In the genomic region with DNA sequence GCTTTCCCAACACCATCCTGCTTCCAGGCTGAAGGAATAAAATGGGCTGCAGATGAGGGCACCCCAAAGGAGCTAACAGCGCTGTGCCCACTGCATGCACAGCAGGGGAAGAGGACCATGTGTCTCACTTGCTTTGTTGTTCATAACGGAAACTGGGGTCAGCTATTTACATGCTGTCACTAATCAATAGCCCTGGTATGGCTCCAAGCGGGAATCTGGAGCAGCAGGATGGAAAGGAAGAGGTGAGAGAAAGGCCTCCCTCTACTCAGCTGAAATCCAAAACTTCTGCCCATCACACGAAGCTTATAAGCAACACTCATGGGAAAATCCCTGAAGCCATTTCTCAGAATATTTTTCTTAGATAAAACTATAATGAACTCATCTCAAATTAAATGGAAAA, we compare ENCODE assay signal across 19 cellular contexts.
DNase-seq lines count a peak whose midpoint lies in the region; ATAC-seq, FAIRE-seq and TF ChIP-seq lines count a peak whose summit lies in the region.
"Had no signal": no experiment of that assay in that cellular context is flagged by ENCODE, and none has a peak within 500 bp of the region (broad histone marks: within the 10 kb centered on the region; RNA-seq: fewer than 3 reads in every experiment).

No MANE protein-coding gene starts in this region.

- TF ChIP-seq CTCF in liver (IDR thresholded peaks at IDR 0.05; ENCODE audit: low read depth, low read length, missing input control): no peak
- TF ChIP-seq CTCF in HepG2 (CRISPR knock-in tag; IDR thresholded peaks at IDR 0.05): no peak
- no peak for TF ChIP-seq CTCF in upper lobe of left lung (IDR thresholded peaks at IDR 0.05)

- 41% methylated on average over 4 of the region's 4 CpGs for WGBS in liver
- 98% methylated on average over 4 of the region's 4 CpGs for WGBS in HepG2 (ENCODE audit: low lambda C conversion rate)
- 77 to 79% methylated on average over 4 of the region's 4 CpGs for WGBS in upper lobe of left lung, 2 donors

- peaks cover 33 to 90% (median 83%) of the 10 kb centered on the region in 4 donors for H3K4me1 ChIP-seq in liver (ENCODE audit: control insufficient read depth in 4 of 4, insufficient read depth in 4 of 4, low read length in 3 of 4)
- H3K4me1 ChIP-seq in HepG2 (ENCODE audit: insufficient read depth, low read length): peaks cover 17% of the 10 kb centered on the region
- H3K4me1 ChIP-seq in upper lobe of left lung: peaks cover 35 to 68% (median 47%) of the 10 kb centered on the region in 4 donors

- H3K79me2 ChIP-seq in HepG2 (ENCODE audit: insufficient read depth, low read length): no peaks in the 10 kb centered on the region

- DNase-seq in NCI-H146 (lab: John Stamatoyannopoulos, UW) (peak; percentile 11), NCI-H146 treated with DMSO at 0.1 percent for 48 hours (lab: John Stamatoyannopoulos, UW; ENCODE audit: unreplicated experiment) (no peak), HepG2 (ENCODE audit: low spot score) (no peak), left lobe of liver (ENCODE audit: low spot score) (peak; percentile 51), upper lobe of left lung (no peak), GM19238 (ENCODE audit: insufficient read length, low spot score) (no peak)
- no peak for DNase-seq in activated CD8-positive, alpha-beta memory T cell treated with anti-CD3 and anti-CD28 coated beads, Interleukin-2, amount 50 U/mL, for 4 hours
- DNase-seq: NCI-H1105, NCI-H1694, NCI-H2081, NCI-H446, NCI-H526, Right ventricle myocardium superior had no signal

- no peak for ATAC-seq in HepG2
- ATAC-seq in left lobe of liver: no peak
- ATAC-seq in upper lobe of left lung (ENCODE audit: low FRiP score in 2 of 2): no peak

- no peak for FAIRE-seq in HepG2 (lab: Jason Lieb, UNC)
- FAIRE-seq: G401.6, GM18507, RCC 7860 had no signal

- peak overlapping the region; percentile 88 for H3K27ac ChIP-seq in liver (ENCODE audit: low read depth in 1 of 2, low read length in 2 of 2)
- H3K27ac ChIP-seq in HepG2 (ENCODE audit: extremely low read length, insufficient read depth, low read length): no peak overlapping the region
- peak overlapping the region in 3 of 4 donors; percentile 54 to 82 (median 74) for H3K27ac ChIP-seq in upper lobe of left lung
- H3K27ac ChIP-seq: 22Rv1; BLaER1 treated with 17β-estradiol and CSF1 and Interleukin-3, amounts not matched to agents 10 nM and 100 nM had no signal

- CTCF ChIA-PET in HepG2 (lab: Yijun Ruan, JAX; ENCODE audit: low intra/inter-chr PET ratio, low total read pairs): no interaction called here

- no peak for TF ChIP-seq EP300 in HepG2 (IDR thresholded peaks at IDR 0.05; ENCODE audit: low read depth in 2 of 2, low read length in 2 of 2)
- TF ChIP-seq EP300 in HepG2 (CRISPR knock-in tag; IDR thresholded peaks at IDR 0.05; ENCODE audit: borderline replicate concordance): no peak
- no peak for TF ChIP-seq EP300 in upper lobe of left lung (IDR thresholded peaks at IDR 0.05)

- no peak overlapping the region for H2AFZ ChIP-seq in HepG2 (ENCODE audit: low read length)

- no peaks in the 10 kb centered on the region for H4K20me1 ChIP-seq in HepG2 (ENCODE audit: insufficient read depth, low read length)

- in situ Hi-C loops in HepG2 (cut with HindIII; ENCODE audit: extremely low pct_ligation_motif_present, low pct_unique_long_range_greater_than_20kb): no loop called here

- intact Hi-C loops in HepG2 (cut with micrococcal nuclease; ENCODE audit: unreplicated experiment): no loop called here

- peak overlapping the region in 1 of 2 donors; percentile 44 for H3K9ac ChIP-seq in liver (ENCODE audit: low read depth in 1 of 2, low read length in 2 of 2)
- H3K9ac ChIP-seq in HepG2 (ENCODE audit: insufficient read depth, low read depth, low read length): no peak overlapping the region
- H3K9ac ChIP-seq: BLaER1 treated with 17β-estradiol and CSF1 and Interleukin-3, amounts not matched to agents 10 nM and 100 nM had no signal

- no peak overlapping the region for H3K4me3 ChIP-seq in liver (ENCODE audit: low read depth in 1 of 3, low read length in 3 of 3)
- no peak overlapping the region for H3K4me3 ChIP-seq in HepG2 (replicated peaks in 1 of 3; ENCODE audit: insufficient read depth in 1 of 3, low read depth in 2 of 3, low read length in 3 of 3)
- H3K4me3 ChIP-seq in upper lobe of left lung: no peak overlapping the region
- H3K4me3 ChIP-seq: BLaER1 treated with 17β-estradiol and CSF1 and Interleukin-3, amounts not matched to agents 10 nM and 100 nM had no signal

- H3K36me3 ChIP-seq in liver (ENCODE audit: control insufficient read depth in 4 of 4, insufficient read depth in 3 of 4, low read depth in 1 of 4, low read length in 3 of 4) (peaks cover 4 to 20% (median 9%) of the 10 kb centered on the region in 4 donors), HepG2 (replicated peaks in 1 of 2; ENCODE audit: control insufficient read depth in 1 of 2, insufficient read depth in 2 of 2, low read length in 2 of 2) (peaks cover 6 to 37% of the 10 kb centered on the region in 2 experiments; a peak in 4 of 5 replicates), upper lobe of left lung (peaks cover 5 to 92% (median 53%) of the 10 kb centered on the region in 4 donors)

- POLR2A ChIA-PET in HepG2 (lab: Yijun Ruan, JAX): no interaction called here

- TF ChIP-seq RAD21 in liver (IDR thresholded peaks at IDR 0.05): peak in 1 of 2 donors; percentile 24
- TF ChIP-seq RAD21 in HepG2 (CRISPR knock-in tag; IDR thresholded peaks at IDR 0.05): no peak

- no TSS peak for BruUV-seq in HepG2 (replicated peaks; lab: Mats Ljungman, UMichigan)

- H3K27me3 ChIP-seq in liver (ENCODE audit: control insufficient read depth in 4 of 4, insufficient read depth in 4 of 4, low read length in 3 of 4) (no peaks in the 10 kb centered on the region), HepG2 (ENCODE audit: control insufficient read depth in 1 of 2, insufficient read depth in 2 of 2, low read length in 2 of 2) (no peaks in the 10 kb centered on the region), upper lobe of left lung (no peaks in the 10 kb centered on the region)
- H3K27me3 ChIP-seq: BLaER1 treated with 17β-estradiol and CSF1 and Interleukin-3, amounts not matched to agents 10 nM and 100 nM had no signal

- no peaks in the 10 kb centered on the region for H3K9me3 ChIP-seq in liver (ENCODE audit: control insufficient read depth in 4 of 4, low read length in 3 of 4)
- no peaks in the 10 kb centered on the region for H3K9me3 ChIP-seq in HepG2 (ENCODE audit: low read length)
- H3K9me3 ChIP-seq in upper lobe of left lung: no peaks in the 10 kb centered on the region
- H3K9me3 ChIP-seq: BLaER1 treated with 17β-estradiol and CSF1 and Interleukin-3, amounts not matched to agents 10 nM and 100 nM had no signal

- H3K4me2 ChIP-seq in HepG2 (ENCODE audit: low read depth, low read length): no peak overlapping the region
- H3K4me2 ChIP-seq: BLaER1 treated with 17β-estradiol and CSF1 and Interleukin-3, amounts not matched to agents 10 nM and 100 nM had no signal

- TF ChIP-seq POLR2A in HepG2 (IDR thresholded peaks at IDR 0.05; ENCODE audit: insufficient read depth in 1 of 2, low read depth in 2 of 2, low read length in 2 of 2) (no peak), upper lobe of left lung (IDR thresholded peaks at IDR 0.05) (no peak)

TF ChIP-seq in liver, 16 proteins besides CTCF, POLR2A, EP300 and RAD21 (continues in another document):
- TF ChIP-seq NR2F2 (IDR thresholded peaks at IDR 0.05): no peak
- TF ChIP-seq, protein P1, sequence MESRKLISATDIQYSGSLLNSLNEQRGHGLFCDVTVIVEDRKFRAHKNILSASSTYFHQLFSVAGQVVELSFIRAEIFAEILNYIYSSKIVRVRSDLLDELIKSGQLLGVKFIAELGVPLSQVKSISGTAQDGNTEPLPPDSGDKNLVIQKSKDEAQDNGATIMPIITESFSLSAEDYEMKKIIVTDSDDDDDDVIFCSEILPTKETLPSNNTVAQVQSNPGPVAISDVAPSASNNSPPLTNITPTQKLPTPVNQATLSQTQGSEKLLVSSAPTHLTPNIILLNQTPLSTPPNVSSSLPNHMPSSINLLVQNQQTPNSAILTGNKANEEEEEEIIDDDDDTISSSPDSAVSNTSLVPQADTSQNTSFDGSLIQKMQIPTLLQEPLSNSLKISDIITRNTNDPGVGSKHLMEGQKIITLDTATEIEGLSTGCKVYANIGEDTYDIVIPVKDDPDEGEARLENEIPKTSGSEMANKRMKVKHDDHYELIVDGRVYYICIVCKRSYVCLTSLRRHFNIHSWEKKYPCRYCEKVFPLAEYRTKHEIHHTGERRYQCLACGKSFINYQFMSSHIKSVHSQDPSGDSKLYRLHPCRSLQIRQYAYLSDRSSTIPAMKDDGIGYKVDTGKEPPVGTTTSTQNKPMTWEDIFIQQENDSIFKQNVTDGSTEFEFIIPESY (IDR thresholded peaks at IDR 0.05): no peak

TF ChIP-seq in HepG2, 621 proteins besides CTCF, POLR2A, EP300 and RAD21 (continues in another document):
- TF ChIP-seq, protein P2, sequence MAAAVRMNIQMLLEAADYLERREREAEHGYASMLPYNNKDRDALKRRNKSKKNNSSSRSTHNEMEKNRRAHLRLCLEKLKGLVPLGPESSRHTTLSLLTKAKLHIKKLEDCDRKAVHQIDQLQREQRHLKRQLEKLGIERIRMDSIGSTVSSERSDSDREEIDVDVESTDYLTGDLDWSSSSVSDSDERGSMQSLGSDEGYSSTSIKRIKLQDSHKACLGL (CRISPR knock-in tag; IDR thresholded peaks at IDR 0.05): no peak
- no peak for TF ChIP-seq ZNF44 (CRISPR knock-in tag; IDR thresholded peaks at IDR 0.05)
- TF ChIP-seq ZIK1 (CRISPR knock-in tag; IDR thresholded peaks at IDR 0.05; ENCODE audit: borderline replicate concordance, low read depth): no peak
- no peak for TF ChIP-seq ZFP36L2 (CRISPR knock-in tag; IDR thresholded peaks at IDR 0.05)
- TF ChIP-seq MTF1 (CRISPR knock-in tag; IDR thresholded peaks at IDR 0.05): no peak
- TF ChIP-seq SNRNP70 (IDR thresholded peaks at IDR 0.05; ENCODE audit: low read depth, low read length): no peak
- TF ChIP-seq, protein P3, sequence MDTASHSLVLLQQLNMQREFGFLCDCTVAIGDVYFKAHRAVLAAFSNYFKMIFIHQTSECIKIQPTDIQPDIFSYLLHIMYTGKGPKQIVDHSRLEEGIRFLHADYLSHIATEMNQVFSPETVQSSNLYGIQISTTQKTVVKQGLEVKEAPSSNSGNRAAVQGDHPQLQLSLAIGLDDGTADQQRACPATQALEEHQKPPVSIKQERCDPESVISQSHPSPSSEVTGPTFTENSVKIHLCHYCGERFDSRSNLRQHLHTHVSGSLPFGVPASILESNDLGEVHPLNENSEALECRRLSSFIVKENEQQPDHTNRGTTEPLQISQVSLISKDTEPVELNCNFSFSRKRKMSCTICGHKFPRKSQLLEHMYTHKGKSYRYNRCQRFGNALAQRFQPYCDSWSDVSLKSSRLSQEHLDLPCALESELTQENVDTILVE (CRISPR knock-in tag; IDR thresholded peaks at IDR 0.05): no peak
- no peak for TF ChIP-seq SRF (IDR thresholded peaks at IDR 0.05; ENCODE audit: low read depth, low read length)
- no peak for TF ChIP-seq ZSCAN20 (CRISPR knock-in tag; IDR thresholded peaks at IDR 0.05; ENCODE audit: borderline replicate concordance)
- no peak for TF ChIP-seq CBFB (CRISPR knock-in tag; IDR thresholded peaks at IDR 0.05)
- TF ChIP-seq EEA1 (CRISPR knock-in tag; IDR thresholded peaks at IDR 0.05; ENCODE audit: borderline replicate concordance): no peak

Comparison
In these comparisons a context has a peak if more than half of its experiments do, and no peak if none do; other contexts are left out.
1. DNase-seq: peak in NCI-H146 (single experiment) and left lobe of liver (single experiment); none in NCI-H146 treated with DMSO at 0.1 percent for 48 hours (single experiment), HepG2 (single experiment), upper lobe of left lung (0 of 2), activated CD8-positive, alpha-beta memory T cell treated with anti-CD3 and anti-CD28 coated beads, Interleukin-2, amount 50 U/mL, for 4 hours (single experiment) and GM19238 (single experiment).